In the genomic region with DNA sequence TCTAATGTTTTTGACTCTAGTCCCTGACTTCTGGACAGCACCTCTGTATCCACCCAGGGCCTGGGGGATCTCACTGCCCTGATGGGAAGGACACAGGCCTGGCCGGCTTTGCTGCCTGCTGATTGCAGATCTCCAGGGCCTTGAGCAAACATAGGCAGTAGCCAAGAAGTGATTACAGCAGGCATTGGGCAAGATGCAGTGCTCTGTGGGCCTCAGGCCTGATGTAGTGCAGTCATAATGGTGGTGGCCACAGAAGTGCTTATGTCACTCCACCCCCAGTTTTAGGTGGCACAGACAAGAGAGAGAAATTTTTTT, we compare ENCODE assay signal across 26 cellular contexts.
DNase-seq lines count a peak whose midpoint lies in the region; ATAC-seq lines count a peak whose summit lies in the region.
"Had no signal": no experiment of that assay in that cellular context is flagged by ENCODE, and none has a peak within 500 bp of the region (broad histone marks: within the 10 kb centered on the region; RNA-seq: fewer than 3 reads in every experiment).

No MANE protein-coding gene starts in this region.

- no peak overlapping the region for H2BK120ac ChIP-seq in mesendoderm (ENCODE audit: low read depth, low read length)

- H3K79me2 ChIP-seq in mesendoderm (ENCODE audit: control insufficient read depth, insufficient read depth, low read length): no peaks in the 10 kb centered on the region
- H3K79me2 ChIP-seq: parathyroid adenoma had no signal

- no peak overlapping the region for H3K18ac ChIP-seq in mesendoderm (ENCODE audit: low read length)

- H4K8ac ChIP-seq in mesendoderm (ENCODE audit: low read depth, low read length): no peak overlapping the region

- DNase-seq in right cardiac atrium (peak in 2 of 3 donors; percentile 20 to 34), cardiac septum (ENCODE audit: low spot score) (no peak), mesendoderm (peak; percentile 1), amniotic stem cell (lab: John Stamatoyannopoulos, UW) (no peak), retina (no peak)
- no peak for DNase-seq in activated naive CD4-positive, alpha-beta T cell (lab: John Stamatoyannopoulos, UW)
- DNase-seq: activated CD4-positive, alpha-beta T cell treated with anti-CD3 and anti-CD28 coated beads, Interleukin-2, amount 50 U/mL, for 4 hours; activated CD8-positive, alpha-beta memory T cell treated with anti-CD3 and anti-CD28 coated beads, Interleukin-2, amount 50 U/mL, for 48 hours; cerebellar nuclear complex; DND-41; glutamatergic neuron; IMR-90; kidney glomerular epithelial cell; natural killer cell; NCI-H1417; sigmoid colon had no signal

- H2BK5ac ChIP-seq in mesendoderm (ENCODE audit: low read length): no peak overlapping the region

- no peak overlapping the region for H3K23ac ChIP-seq in mesendoderm (ENCODE audit: low read length)

- no peaks in the 10 kb centered on the region for H3K27me3 Mint-ChIP-seq in dendritic cell treated with granulocyte-macrophage colony-stimulating factor and Interleukin-4, amounts not matched to agents 40 ng/mL and 50 ng/mL, for 4 days

- H3K4me1 ChIP-seq in right cardiac atrium (ENCODE audit: control insufficient read depth, insufficient read depth, low read length): no peaks in the 10 kb centered on the region
- H3K4me1 ChIP-seq in mesendoderm (ENCODE audit: control insufficient read depth, low read depth, low read length): peaks cover 2% of the 10 kb centered on the region
- H3K4me1 ChIP-seq: parathyroid adenoma, sigmoid colon, tibial nerve had no signal

- H3K27ac Mint-ChIP-seq in dendritic cell treated with granulocyte-macrophage colony-stimulating factor and Interleukin-4, amounts not matched to agents 40 ng/mL and 50 ng/mL, for 4 days: peak overlapping the region; percentile 15
- H3K27ac Mint-ChIP-seq: activated naive CD8-positive, alpha-beta T cell; activated T-helper 17 cell treated with anti-CD3 and anti-CD28 coated beads, Interleukin-2, amount 50 U/mL, for 72 hours; mesothelial cell of epicardium; natural killer cell; stimulated activated naive CD8-positive, alpha-beta T cell treated with anti-CD3 and anti-CD28 coated beads, Interleukin-15, Interleukin-2, amounts not matched to agents 100 ng/mL and 50 ng/mL, for 24 hours; T-helper 2 cell treated with Interferon-gamma antibody and Interleukin-4, amounts not matched to agents 5 μg/mL and 100 μg/mL, for 36 hours; WTC11 had no signal

- no peak overlapping the region for H2AK5ac ChIP-seq in mesendoderm (ENCODE audit: low read length)

- intact Hi-C loops in right cardiac atrium (cut with DNase I) (no loop called here), cardiac septum (cut with DNase I) (no loop called here)
- intact Hi-C loops in dendritic cell treated with granulocyte-macrophage colony-stimulating factor and Interleukin-4, amounts not matched to agents 40 ng/mL and 50 ng/mL, for 4 days (cut with micrococcal nuclease): no loop called here

- H3K36me3 ChIP-seq in mesendoderm (ENCODE audit: control insufficient read depth, insufficient read depth, low read length): no peaks in the 10 kb centered on the region
- H3K36me3 ChIP-seq: sigmoid colon, tibial nerve had no signal

- ATAC-seq in right cardiac atrium (no peak), HG03280 (IDR thresholded peaks at IDR 0.05; ENCODE audit: unreplicated experiment) (no peak)
- ATAC-seq: activated T-helper 17 cell treated with anti-CD3 and anti-CD28 coated beads, Interleukin-2, amount 50 U/mL, for 72 hours; natural killer cell had no signal

- no peak overlapping the region for H3K9ac ChIP-seq in mesendoderm (ENCODE audit: low read length)
- H3K9ac ChIP-seq: parathyroid adenoma had no signal

- no peak overlapping the region for H2BK15ac ChIP-seq in mesendoderm (replicated peaks; ENCODE audit: low read depth)

- peaks cover 48% of the 10 kb centered on the region for H3K4me1 Mint-ChIP-seq in dendritic cell treated with granulocyte-macrophage colony-stimulating factor and Interleukin-4, amounts not matched to agents 40 ng/mL and 50 ng/mL, for 4 days (ENCODE audit: low read depth)
- H3K4me1 Mint-ChIP-seq: activated T-helper 17 cell treated with anti-CD3 and anti-CD28 coated beads, Interleukin-2, amount 50 U/mL, for 72 hours; mesothelial cell of epicardium; natural killer cell had no signal

- no peak overlapping the region for H3K4me2 ChIP-seq in mesendoderm (ENCODE audit: low read length)

- no peak overlapping the region for H3K56ac ChIP-seq in mesendoderm (ENCODE audit: low read length)

- H3K27ac ChIP-seq in right cardiac atrium (ENCODE audit: low read length) (no peak overlapping the region), mesendoderm (ENCODE audit: low read depth, low read length) (no peak overlapping the region)
- H3K27ac ChIP-seq: parathyroid adenoma, sigmoid colon, tibial nerve had no signal

- no peak overlapping the region for H4K5ac ChIP-seq in mesendoderm (ENCODE audit: low read length)

- no peaks in the 10 kb centered on the region for H3K36me3 Mint-ChIP-seq in dendritic cell treated with granulocyte-macrophage colony-stimulating factor and Interleukin-4, amounts not matched to agents 40 ng/mL and 50 ng/mL, for 4 days (ENCODE audit: low read depth)
- H3K36me3 Mint-ChIP-seq: activated naive CD8-positive, alpha-beta T cell; mesothelial cell of epicardium; natural killer cell had no signal

- no peaks in the 10 kb centered on the region for H3K27me3 ChIP-seq in right cardiac atrium (ENCODE audit: control insufficient read depth, insufficient read depth)
- no peaks in the 10 kb centered on the region for H3K27me3 ChIP-seq in mesendoderm (ENCODE audit: insufficient read depth, low read length, poor library complexity)
- H3K27me3 ChIP-seq: sigmoid colon, tibial nerve had no signal

- H3K9me3 Mint-ChIP-seq in dendritic cell treated with granulocyte-macrophage colony-stimulating factor and Interleukin-4, amounts not matched to agents 40 ng/mL and 50 ng/mL, for 4 days: peaks cover 8% of the 10 kb centered on the region
- H3K9me3 Mint-ChIP-seq: activated T-helper 17 cell treated with anti-CD3 and anti-CD28 coated beads, Interleukin-2, amount 50 U/mL, for 72 hours; natural killer cell; stimulated activated naive CD8-positive, alpha-beta T cell treated with anti-CD3 and anti-CD28 coated beads, Interleukin-15, Interleukin-2, amounts not matched to agents 100 ng/mL and 50 ng/mL, for 24 hours; T-helper 2 cell treated with Interferon-gamma antibody and Interleukin-4, amounts not matched to agents 5 μg/mL and 100 μg/mL, for 36 hours had no signal

- H3K4me3 ChIP-seq in right cardiac atrium (ENCODE audit: low read length) (no peak overlapping the region), mesendoderm (ENCODE audit: low read length) (no peak overlapping the region)
- H3K4me3 ChIP-seq: sigmoid colon, tibial nerve had no signal

- H3K4ac ChIP-seq in mesendoderm (ENCODE audit: low read depth, low read length): no peak overlapping the region

- no peaks in the 10 kb centered on the region for H3K79me1 ChIP-seq in mesendoderm (ENCODE audit: low read length)

- WGBS in right cardiac atrium: 57% methylated on average over 1 of the region's 1 CpG
- WGBS in mesendoderm (ENCODE audit: extremely low coverage, insufficient coverage, low lambda C conversion rate): no CpG with 5 or more reads among the region's 1 CpG

- H3K4me3 Mint-ChIP-seq in dendritic cell treated with granulocyte-macrophage colony-stimulating factor and Interleukin-4, amounts not matched to agents 40 ng/mL and 50 ng/mL, for 4 days: no peak overlapping the region
- H3K4me3 Mint-ChIP-seq: activated naive CD8-positive, alpha-beta T cell; activated T-helper 17 cell treated with anti-CD3 and anti-CD28 coated beads, Interleukin-2, amount 50 U/mL, for 72 hours; mesothelial cell of epicardium; natural killer cell; stimulated activated naive CD8-positive, alpha-beta T cell treated with anti-CD3 and anti-CD28 coated beads, Interleukin-15, Interleukin-2, amounts not matched to agents 100 ng/mL and 50 ng/mL, for 24 hours; T-helper 2 cell treated with Interferon-gamma antibody and Interleukin-4, amounts not matched to agents 5 μg/mL and 100 μg/mL, for 36 hours; WTC11 had no signal

- no peaks in the 10 kb centered on the region for H3K9me3 ChIP-seq in right cardiac atrium (ENCODE audit: control insufficient read depth, low read length)
- H3K9me3 ChIP-seq: sigmoid colon, tibial nerve had no signal

Comparison
In these comparisons a context has a peak if more than half of its experiments do, and no peak if none do; other contexts are left out.
1. DNase-seq: peak in right cardiac atrium (2 of 3) and mesendoderm (single experiment); none in cardiac septum (single experiment), amniotic stem cell (single experiment), retina (single experiment) and activated naive CD4-positive, alpha-beta T cell (0 of 4).